Comparison of ENCODE assay signal across 1 cellular context in the genomic region with DNA sequence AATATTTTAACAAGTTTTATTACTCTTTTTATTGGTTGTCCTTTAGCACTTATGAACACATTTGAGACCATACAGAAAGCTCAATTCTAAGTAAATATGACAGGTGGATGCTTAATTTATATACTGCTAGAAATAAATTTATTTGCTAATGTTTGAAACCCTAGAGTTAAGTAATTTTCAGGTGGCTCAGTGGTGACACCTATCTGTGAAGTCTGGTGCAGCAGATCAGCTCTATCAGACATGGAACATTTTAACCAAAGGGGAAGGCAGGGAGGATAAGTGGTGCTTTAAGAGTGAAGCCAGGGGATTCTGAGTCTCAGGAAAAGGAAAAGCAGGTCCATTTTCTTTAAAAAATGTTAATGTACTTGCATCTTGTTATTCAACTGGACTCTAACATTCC.
TF ChIP-seq lines count a peak whose summit lies in the region.

No MANE protein-coding gene starts in this region.

TF ChIP-seq in WTC11, 78 proteins besides CTCF, POLR2A, EP300 and RAD21 (continued from another document):
- TF ChIP-seq, protein P1, sequence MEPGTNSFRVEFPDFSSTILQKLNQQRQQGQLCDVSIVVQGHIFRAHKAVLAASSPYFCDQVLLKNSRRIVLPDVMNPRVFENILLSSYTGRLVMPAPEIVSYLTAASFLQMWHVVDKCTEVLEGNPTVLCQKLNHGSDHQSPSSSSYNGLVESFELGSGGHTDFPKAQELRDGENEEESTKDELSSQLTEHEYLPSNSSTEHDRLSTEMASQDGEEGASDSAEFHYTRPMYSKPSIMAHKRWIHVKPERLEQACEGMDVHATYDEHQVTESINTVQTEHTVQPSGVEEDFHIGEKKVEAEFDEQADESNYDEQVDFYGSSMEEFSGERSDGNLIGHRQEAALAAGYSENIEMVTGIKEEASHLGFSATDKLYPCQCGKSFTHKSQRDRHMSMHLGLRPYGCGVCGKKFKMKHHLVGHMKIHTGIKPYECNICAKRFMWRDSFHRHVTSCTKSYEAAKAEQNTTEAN (CRISPR knock-in tag; IDR thresholded peaks at IDR 0.05): no peak
- TF ChIP-seq ATF1 (CRISPR knock-in tag; IDR thresholded peaks at IDR 0.05): no peak
